In genomic region chr1:91557826-91558225, GRCh38 we compare ENCODE assay signal across 32 cellular contexts.
"Had no signal": no experiment of that assay in that cellular context is flagged by ENCODE, and none has a peak within 500 bp of the region (broad histone marks: within the 10 kb centered on the region; RNA-seq: fewer than 3 reads in every experiment).

No MANE protein-coding gene starts in this region.

- H3K4me3 ChIP-seq: ascending aorta, cardiac muscle cell, Peyer's patch, SJSA1 had no signal

- H3K9me3 ChIP-seq: ascending aorta, Peyer's patch, SJSA1, SK-N-SH had no signal

- H3K4me2 ChIP-seq: KMS-11, SK-N-SH had no signal

- H3K36me3 Mint-ChIP-seq: activated naive CD4-positive, alpha-beta T cell treated with anti-CD3 and anti-CD28 coated beads, Interleukin-2, amount 50 U/mL, for 24 hours had no signal

- H3K4me3 Mint-ChIP-seq: activated CD8-positive, alpha-beta T cell treated with anti-CD3 and anti-CD28 coated beads, Interleukin-2, amount 10 ng/mL, durations not matched to agents 7 days and 5 days; activated naive CD4-positive, alpha-beta T cell treated with anti-CD3 and anti-CD28 coated beads, Interleukin-2, amount 50 U/mL, for 24 hours; activated naive CD8-positive, alpha-beta T cell treated with anti-CD3 and anti-CD28 coated beads, Interleukin-2, amount 10 ng/mL, durations not matched to agents 7 days and 5 days had no signal

- H3K27ac Mint-ChIP-seq: activated naive CD4-positive, alpha-beta T cell treated with anti-CD3 and anti-CD28 coated beads, Interleukin-2, amount 50 U/mL, for 24 hours; activated naive CD8-positive, alpha-beta T cell treated with anti-CD3 and anti-CD28 coated beads, Interleukin-2, amount 10 ng/mL, durations not matched to agents 7 days and 5 days; activated T-helper 2 cell treated with anti-CD3 and anti-CD28 coated beads, Interferon-gamma antibody, Interleukin-2, Interleukin-4, amounts not matched to agents 10 μg/mL and 5 μg/mL and 100 μg/mL, durations not matched to agents 14 hours and 24 hours and 36 hours had no signal

- H3K27me3 Mint-ChIP-seq: activated naive CD4-positive, alpha-beta T cell treated with anti-CD3 and anti-CD28 coated beads, Interleukin-2, amount 50 U/mL, for 24 hours had no signal

- H3K36me3 ChIP-seq: ascending aorta, cardiac muscle cell, Peyer's patch, SJSA1, WERI-Rb-1 had no signal

- H3K9ac ChIP-seq: KMS-11, SK-N-SH had no signal

- H3K9me3 Mint-ChIP-seq: activated naive CD4-positive, alpha-beta T cell treated with anti-CD3 and anti-CD28 coated beads, Interleukin-2, amount 50 U/mL, for 24 hours; activated T-helper 2 cell treated with anti-CD3 and anti-CD28 coated beads, Interferon-gamma antibody, Interleukin-2, Interleukin-4, amounts not matched to agents 10 μg/mL and 5 μg/mL and 100 μg/mL, durations not matched to agents 14 hours and 24 hours and 36 hours had no signal

- ATAC-seq: activated CD8-positive, alpha-beta T cell treated with anti-CD3 and anti-CD28 coated beads, Interleukin-2, amount 10 ng/mL, durations not matched to agents 7 days and 5 days; PC-3 had no signal

- H3K27me3 ChIP-seq: ascending aorta, cardiac muscle cell, Peyer's patch, SJSA1 had no signal

- H3K27ac ChIP-seq: ascending aorta, cardiac muscle cell, KMS-11, Peyer's patch, SJSA1, WERI-Rb-1 had no signal

- DNase-seq: activated CD4-positive, alpha-beta T cell treated with anti-CD3 and anti-CD28 coated beads for 1 hour; activated CD4-positive, alpha-beta T cell treated with anti-CD3 and anti-CD28 coated beads for 48 hours; activated CD4-positive, CD25-positive, alpha-beta regulatory T cell; activated CD8-positive, alpha-beta memory T cell treated with anti-CD3 and anti-CD28 coated beads, Interleukin-2, amount 50 U/mL, for 48 hours; activated CD8-positive, alpha-beta T cell treated with anti-CD3 and anti-CD28 coated beads, Interleukin-2, amount 10 ng/mL, durations not matched to agents 7 days and 5 days; activated gamma-delta T cell; activated naive CD4-positive, alpha-beta T cell treated with Interleukin-2 at 50 U/mL for 16 hours; activated naive CD8-positive, alpha-beta T cell treated with anti-CD3 and anti-CD28 coated beads, Interleukin-2, amount 10 ng/mL, durations not matched to agents 7 days and 5 days; activated T-cell treated with anti-CD3 and anti-CD28 coated beads, Interleukin-2, amount 50 U/mL, for 48 hours; amygdala; MM.1S; MV-4-11; NCI-H1092; NCI-H1436 treated with DMSO at 0.1 percent for 48 hours; NCI-H1694 treated with DMSO at 0.1 percent for 48 hours; NCI-H2029; NCI-H345; NCI-H524 treated with DMSO at 0.1 percent for 48 hours; NK-92 treated with Interleukin-12 subunit alpha and Interleukin-12 subunit beta, amount 100 ng/mL, for 24 hours; PC-3; Peyer's patch; RPMI8226; SHP77 treated with DMSO at 0.1 percent for 48 hours; SK-N-SH; T-helper 9 cell; WERI-Rb-1 had no signal
